16 cellular contexts compared by ENCODE assay signal in genomic region chr10:114953047-114953446, GRCh38. TPM values are rescaled to one million over a fixed set of nuclear protein-coding genes. Genes with fewer than 3 reads are reported as not detected.
A peak's percentile ranks its signal among the peaks of the same experiment; 100 is the strongest.
DNase-seq lines count a peak whose midpoint lies in the region; ATAC-seq and FAIRE-seq lines count a peak whose summit lies in the region.
"Had no signal": no experiment of that assay in that cellular context is flagged by ENCODE, and none has a peak within 500 bp of the region (broad histone marks: within the 10 kb centered on the region; RNA-seq: fewer than 3 reads in every experiment).

No MANE protein-coding gene starts in this region.

- POLR2A ChIA-PET in naive thymus-derived CD8-positive, alpha-beta T cell (lab: Charles Lee), result no interaction called here

- no peaks in the 10 kb centered on the region for H3K27me3 Mint-ChIP-seq in naive thymus-derived CD8-positive, alpha-beta T cell
- H3K27me3 Mint-ChIP-seq: IgD-negative memory B cell had no signal

- H3K36me3 Mint-ChIP-seq in naive thymus-derived CD8-positive, alpha-beta T cell, result peaks cover 0 to 75% (median 22%) of the 10 kb centered on the region in 3 donors

- FAIRE-seq in endometrium (lab: Jason Lieb, UNC), result peak; percentile 82

- DNase-seq in naive thymus-derived CD8-positive, alpha-beta T cell, result no peak
- DNase-seq in activated naive CD4-positive, alpha-beta T cell (lab: John Stamatoyannopoulos, UW), result no peak
- DNase-seq in NCI-H2171 (lab: John Stamatoyannopoulos, UW) (no peak), DMS53 treated with DMSO at 0.1 percent for 48 hours (lab: John Stamatoyannopoulos, UW; ENCODE audit: unreplicated experiment) (no peak)
- DNase-seq: activated naive CD4-positive, alpha-beta T cell treated with Interleukin-2 at 50 U/mL for 16 hours; DMS53; effector CD8-positive, alpha-beta T cell; right cardiac atrium; stimulated activated CD4-positive, alpha-beta T cell treated with anti-CD3 and anti-CD28 coated beads, Interleukin-4, amount 100 ng/mL, for 1 hour; upper lobe of right lung had no signal

- no peak overlapping the region for H3K27ac Mint-ChIP-seq in naive thymus-derived CD8-positive, alpha-beta T cell
- H3K27ac Mint-ChIP-seq: IgD-negative memory B cell, neural progenitor cell had no signal

- H3K4me3 Mint-ChIP-seq in naive thymus-derived CD8-positive, alpha-beta T cell, result no peak overlapping the region
- H3K4me3 Mint-ChIP-seq: IgD-negative memory B cell, neural progenitor cell had no signal

- peaks cover 24 to 57% (median 32%) of the 10 kb centered on the region in 4 donors for H3K4me1 Mint-ChIP-seq in naive thymus-derived CD8-positive, alpha-beta T cell
- H3K4me1 Mint-ChIP-seq: neural progenitor cell had no signal

- ATAC-seq in GM18517 (IDR thresholded peaks at IDR 0.05; ENCODE audit: unreplicated experiment) (peak; percentile 51), GM21447 (IDR thresholded peaks at IDR 0.05; ENCODE audit: unreplicated experiment) (peak; percentile 65), HG03060 (IDR thresholded peaks at IDR 0.05; ENCODE audit: low read depth, unreplicated experiment) (peak; percentile 84)
- no peak for ATAC-seq in naive thymus-derived CD8-positive, alpha-beta T cell
- ATAC-seq: right cardiac atrium, upper lobe of right lung had no signal

- no peaks in the 10 kb centered on the region for H3K9me3 Mint-ChIP-seq in naive thymus-derived CD8-positive, alpha-beta T cell
- H3K9me3 Mint-ChIP-seq: IgD-negative memory B cell, neural progenitor cell had no signal

RNA-seq across cellular contexts. Expression of gene TRUB1, which starts 15.1 kb away (rescaled TPM):
- total RNA-seq in naive thymus-derived CD8-positive, alpha-beta T cell, result 10 to 100 TPM; 12.3 to 12.9 TPM
- polyA plus RNA-seq in naive thymus-derived CD8-positive, alpha-beta T cell, result 10 to 100 TPM in 1 of 3 donors, 1 to 10 TPM in 2; 9.2 to 11.5 (median 9.7) TPM

Comparison
In these comparisons a context has a peak if more than half of its experiments do, and no peak if none do; other contexts are left out.
1. ATAC-seq: peak in GM18517 (single experiment), GM21447 (single experiment) and HG03060 (single experiment); none in naive thymus-derived CD8-positive, alpha-beta T cell (0 of 2).